ENCODE assay signal across 1 cellular context in genomic region chr2:97731274-97732050, GRCh38.
TF ChIP-seq lines count a peak whose summit lies in the region.

No MANE protein-coding gene starts in this region.

TF ChIP-seq in H1, 55 proteins besides CTCF, POLR2A, EP300 and RAD21 (continued from another document):
- TF ChIP-seq CHD2 (IDR thresholded peaks at IDR 0.05; ENCODE audit: low read length) (no peak), CEBPB (IDR thresholded peaks at IDR 0.05; ENCODE audit: low read depth, low read length) (no peak), PHF8 (conservative IDR thresholded peaks at IDR 0.05; ENCODE audit: low read depth, low read length) (no peak)
